15 cellular contexts compared by ENCODE assay signal in the genomic region with DNA sequence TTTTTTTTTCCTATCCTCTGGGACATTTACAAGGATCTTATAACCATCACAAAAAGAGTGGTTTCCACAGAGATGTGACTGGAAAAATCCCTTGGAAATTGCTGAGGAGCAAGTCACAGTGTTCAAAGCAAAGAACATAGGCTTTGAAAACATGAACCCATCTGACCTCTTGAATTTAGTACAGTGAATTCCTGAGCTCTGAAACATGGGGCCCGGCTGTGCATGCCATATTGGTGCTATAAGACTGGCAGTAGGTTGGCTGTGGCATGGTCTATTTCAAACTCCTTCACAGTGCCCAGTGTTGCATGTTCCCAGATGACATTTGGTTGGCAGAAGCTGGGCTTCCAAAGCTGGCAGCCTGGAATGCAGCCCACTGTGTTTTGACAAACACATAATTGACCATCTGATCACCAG.
DNase-seq lines count a peak whose midpoint lies in the region; ATAC-seq lines count a peak whose summit lies in the region.
"Had no signal": no experiment of that assay in that cellular context is flagged by ENCODE, and none has a peak within 500 bp of the region (broad histone marks: within the 10 kb centered on the region; RNA-seq: fewer than 3 reads in every experiment).

No MANE protein-coding gene starts in this region.

- H3F3A ChIP-seq in GM23248 (ENCODE audit: insufficient read depth), result peaks cover 44% of the 10 kb centered on the region

- H2AFZ ChIP-seq in GM23248, result no peak overlapping the region

- in situ Hi-C loops in GM23248 (cut with MboI), result no loop called here

- intact Hi-C loops in cardiac septum (cut with DNase I), result loop anchor here (5.0 kb wide), 1 partner anchor 44 kb away; no protein-coding TSS in a partner anchor

- H3K4me3 ChIP-seq in GM23248 (no peak overlapping the region), skeletal muscle tissue (ENCODE audit: low read length in 3 of 3) (no peak overlapping the region)
- H3K4me3 ChIP-seq: cardiac muscle cell, gastroesophageal sphincter, SJCRH30 had no signal

- H3K9me3 ChIP-seq in GM23248 (ENCODE audit: low read depth) (no peaks in the 10 kb centered on the region), skeletal muscle tissue (ENCODE audit: control insufficient read depth in 3 of 3, low read length in 3 of 3) (no peaks in the 10 kb centered on the region)
- H3K9me3 ChIP-seq: gastroesophageal sphincter, SJCRH30 had no signal

- H3K9ac ChIP-seq in GM23248 (peak overlapping the region; percentile 28), skeletal muscle tissue (ENCODE audit: low read depth in 1 of 3, low read length in 3 of 3) (no peak overlapping the region)

- 0 to 5% methylated on average over 1 of the region's 1 CpG for WGBS in GM23248 (ENCODE audit: low coverage in 1 of 2, low lambda C conversion rate in 2 of 2, missing lambda C conversion rate in 2 of 2), 2 experiments

- no peak for ATAC-seq in GM21515 (IDR thresholded peaks at IDR 0.05; ENCODE audit: unreplicated experiment)
- ATAC-seq: stimulated activated naive CD8-positive, alpha-beta T cell treated with anti-CD3 and anti-CD28 coated beads, Interleukin-15, Interleukin-2, amounts not matched to agents 100 U/mL and 50 U/mL, for 24 hours had no signal

- no peaks in the 10 kb centered on the region for H3K9me2 ChIP-seq in GM23248 (ENCODE audit: insufficient read depth)

- no peaks in the 10 kb centered on the region for H3K36me3 ChIP-seq in GM23248 (ENCODE audit: low read depth)
- H3K36me3 ChIP-seq in skeletal muscle tissue (ENCODE audit: control insufficient read depth in 3 of 3, insufficient read depth in 3 of 3, low read length in 3 of 3), result peaks cover 0 to 3% (median 0%) of the 10 kb centered on the region in 3 donors
- H3K36me3 ChIP-seq: cardiac muscle cell, gastroesophageal sphincter, SJCRH30 had no signal

- no peaks in the 10 kb centered on the region for H4K20me1 ChIP-seq in GM23248 (ENCODE audit: insufficient read depth)

- peak; percentile 83 for DNase-seq in GM23248
- peak; percentile 68 for DNase-seq in amniotic epithelial cell (ENCODE audit: low read depth)
- DNase-seq in cardiac septum (ENCODE audit: low spot score), result peak; percentile 78
- DNase-seq in AML-193 (lab: John Stamatoyannopoulos, UW), result no peak
- DNase-seq in amniotic stem cell (lab: John Stamatoyannopoulos, UW), result no peak
- DNase-seq in SKM-1 (lab: John Stamatoyannopoulos, UW; ENCODE audit: unreplicated experiment), result no peak
- DNase-seq: activated B cell treated with CpG ODN at 0.5 μM for 24 hours; Calu3; occipital lobe; stimulated activated naive CD8-positive, alpha-beta T cell treated with anti-CD3 and anti-CD28 coated beads, Interleukin-15, Interleukin-2, amounts not matched to agents 100 U/mL and 50 U/mL, for 24 hours had no signal

- H3K4me2 ChIP-seq in GM23248 (ENCODE audit: unreplicated experiment), result peak overlapping the region; percentile 33

- no peaks in the 10 kb centered on the region for H3K27me3 ChIP-seq in GM23248 (replicated peaks; ENCODE audit: insufficient read depth)
- H3K27me3 ChIP-seq in skeletal muscle tissue (ENCODE audit: control insufficient read depth in 3 of 3, insufficient read depth in 3 of 3, low read length in 3 of 3), result no peaks in the 10 kb centered on the region
- H3K27me3 ChIP-seq: cardiac muscle cell, gastroesophageal sphincter, SJCRH30 had no signal

- peaks cover 8% of the 10 kb centered on the region; the same call in 1 of the 2 replicates for H3K79me2 ChIP-seq in GM23248 (ENCODE audit: insufficient read depth)

- H3K27ac ChIP-seq in GM23248 (peak overlapping the region; percentile 77), skeletal muscle tissue (ENCODE audit: low read depth, low read length) (peak overlapping the region; percentile 63)
- H3K27ac ChIP-seq: cardiac muscle cell, SJCRH30 had no signal

- H3K4me1 ChIP-seq in GM23248 (ENCODE audit: insufficient read depth) (peaks cover 50% of the 10 kb centered on the region), skeletal muscle tissue (ENCODE audit: control insufficient read depth in 3 of 3, insufficient read depth in 3 of 3, low read length in 3 of 3) (peaks cover 26 to 36% (median 31%) of the 10 kb centered on the region in 3 donors)

Comparison
In these comparisons a context has a peak if more than half of its experiments do, and no peak if none do; other contexts are left out.
1. DNase-seq: peak in GM23248 (single experiment), amniotic epithelial cell (single experiment) and cardiac septum (single experiment); none in AML-193 (0 of 2), amniotic stem cell (single experiment) and SKM-1 (single experiment).